ENCODE assay signal across 8 cellular contexts in genomic region chr1:153565529-153566374, GRCh38. TPM values are rescaled to one million over a fixed set of nuclear protein-coding genes. Genes with fewer than 3 reads are reported as not detected.
DNase-seq lines count a peak whose midpoint lies in the region; ATAC-seq and TF ChIP-seq lines count a peak whose summit lies in the region.

Gene S100A2 (minus strand): TSS chr1:153565844. CDS start chr1:153563877, 1,967 bp downstream.

- no peaks in the 10 kb centered on the region for H3K9me3 ChIP-seq in esophagus (ENCODE audit: control insufficient read depth in 2 of 2, insufficient read depth in 1 of 2, low read depth in 1 of 2, low read length in 1 of 2)

- CTCF ChIA-PET in activated CD8-positive, alpha-beta T cell treated with anti-CD3 and anti-CD28 coated beads, Interleukin-2, amount 10 ng/mL, durations not matched to agents 7 days and 5 days (lab: Charles Lee): interaction anchor here (0.6 to 8.3 kb wide), 9 partner anchors 21 to 213 kb away, joined by 3 to 106 read pairs (median 5); partner anchors contain the start of genes S100A4, S100A5 and S100A6

- no peaks in the 10 kb centered on the region for H3K9me3 Mint-ChIP-seq in activated CD8-positive, alpha-beta T cell treated with anti-CD3 and anti-CD28 coated beads, Interleukin-2, amount 10 ng/mL, durations not matched to agents 7 days and 5 days (ENCODE audit: insufficient read depth)
- no peaks in the 10 kb centered on the region for H3K9me3 Mint-ChIP-seq in natural killer cell treated with Interleukin-12 subunit alpha and Interleukin-12 subunit beta and Interleukin-15 and Interleukin-18, amount 100 ng/mL, for 72 hours
- H3K9me3 Mint-ChIP-seq in type B pancreatic cell: no peaks in the 10 kb centered on the region

- DNase-seq in NCI-H2107 (lab: John Stamatoyannopoulos, UW): peak; percentile 17
- no peak for DNase-seq in activated CD8-positive, alpha-beta T cell treated with anti-CD3 and anti-CD28 coated beads, Interleukin-2, amount 10 ng/mL, durations not matched to agents 7 days and 5 days
- peak; percentile 65 for DNase-seq in natural killer cell treated with Interleukin-12 subunit alpha and Interleukin-12 subunit beta and Interleukin-15 and Interleukin-18, amount 100 ng/mL, for 72 hours (ENCODE audit: low spot score)
- DNase-seq in type B pancreatic cell (ENCODE audit: extremely low spot score, unreplicated experiment): no peak
- DNase-seq in cortex of kidney (lab: John Stamatoyannopoulos, UW): no peak

- peak within 1 kb of the TSS; percentile 63 for H3K4me3 ChIP-seq in ACC112 (ENCODE audit: low read depth, low read length)
- peak within 1 kb of the TSS; percentile 61 to 72 for H3K4me3 ChIP-seq in esophagus (ENCODE audit: low read depth in 1 of 2, low read length in 2 of 2)

- ATAC-seq in GM18511 (IDR thresholded peaks at IDR 0.05; ENCODE audit: unreplicated experiment): peak; percentile 72
- peak; percentile 31 for ATAC-seq in activated CD8-positive, alpha-beta T cell treated with anti-CD3 and anti-CD28 coated beads, Interleukin-2, amount 10 ng/mL, durations not matched to agents 7 days and 5 days
- ATAC-seq in natural killer cell treated with Interleukin-12 subunit alpha and Interleukin-12 subunit beta and Interleukin-15 and Interleukin-18, amount 100 ng/mL, for 72 hours: peak; percentile 50 to 73

- no peaks in the 10 kb centered on the region for H3K27me3 ChIP-seq in ACC112 (ENCODE audit: insufficient read depth, low read length)
- no peaks in the 10 kb centered on the region for H3K27me3 ChIP-seq in esophagus (ENCODE audit: control insufficient read depth in 1 of 2, insufficient read depth in 2 of 2, low read length in 2 of 2)

- H3K36me3 Mint-ChIP-seq in activated CD8-positive, alpha-beta T cell treated with anti-CD3 and anti-CD28 coated beads, Interleukin-2, amount 10 ng/mL, durations not matched to agents 7 days and 5 days (ENCODE audit: low read depth): no peaks in the 10 kb centered on the region
- H3K36me3 Mint-ChIP-seq in natural killer cell treated with Interleukin-12 subunit alpha and Interleukin-12 subunit beta and Interleukin-15 and Interleukin-18, amount 100 ng/mL, for 72 hours: no peaks in the 10 kb centered on the region
- no peaks in the 10 kb centered on the region for H3K36me3 Mint-ChIP-seq in type B pancreatic cell

- 14 to 31% methylated on average over 7 to 8 of the region's 8 CpGs for WGBS in esophagus, 2 donors

- peak within 1 kb of the TSS; percentile 95 for H3K27ac Mint-ChIP-seq in activated CD8-positive, alpha-beta T cell treated with anti-CD3 and anti-CD28 coated beads, Interleukin-2, amount 10 ng/mL, durations not matched to agents 7 days and 5 days
- peak within 1 kb of the TSS; percentile 91 to 93 for H3K27ac Mint-ChIP-seq in natural killer cell treated with Interleukin-12 subunit alpha and Interleukin-12 subunit beta and Interleukin-15 and Interleukin-18, amount 100 ng/mL, for 72 hours
- peak within 1 kb of the TSS; percentile 99 for H3K27ac Mint-ChIP-seq in type B pancreatic cell

- peak within 1 kb of the TSS; percentile 78 for H2AFZ ChIP-seq in ACC112 (ENCODE audit: low read length, unreplicated experiment)

- H3K27ac ChIP-seq in ACC112 (ENCODE audit: low read depth, low read length) (peak within 1 kb of the TSS; percentile 100), esophagus (ENCODE audit: low read depth in 2 of 2, low read length in 1 of 2) (peak within 1 kb of the TSS; percentile 98 to 100)

- H3K4me3 Mint-ChIP-seq in activated CD8-positive, alpha-beta T cell treated with anti-CD3 and anti-CD28 coated beads, Interleukin-2, amount 10 ng/mL, durations not matched to agents 7 days and 5 days: no peak within 1 kb of the TSS
- H3K4me3 Mint-ChIP-seq in natural killer cell treated with Interleukin-12 subunit alpha and Interleukin-12 subunit beta and Interleukin-15 and Interleukin-18, amount 100 ng/mL, for 72 hours: peak within 1 kb of the TSS; percentile 81
- H3K4me3 Mint-ChIP-seq in type B pancreatic cell: peak within 1 kb of the TSS; percentile 70

- no peak for TF ChIP-seq CTCF in type B pancreatic cell (conservative IDR thresholded peaks at IDR 0.05)

- peaks cover 51% of the 10 kb centered on the region for H3K4me1 ChIP-seq in ACC112 (ENCODE audit: control insufficient read depth, insufficient read depth, low read length, unreplicated experiment)
- H3K4me1 ChIP-seq in esophagus (ENCODE audit: control insufficient read depth in 2 of 2, insufficient read depth in 2 of 2, low read length in 1 of 2): peaks cover 3 to 16% of the 10 kb centered on the region in 2 donors

- POLR2A ChIA-PET in activated CD8-positive, alpha-beta T cell treated with anti-CD3 and anti-CD28 coated beads, Interleukin-2, amount 10 ng/mL, durations not matched to agents 7 days and 5 days (lab: Charles Lee): interaction anchor here (1.1 to 2.0 kb wide), 7 partner anchors 20 to 68 kb away, joined by 4 to 16 read pairs (median 6); partner anchors contain the start of genes CHTOP, S100A4, S100A5 and S100A6

- no peaks in the 10 kb centered on the region for H3K36me3 ChIP-seq in ACC112 (ENCODE audit: insufficient read depth, low read length)
- peaks cover 0 to 10% of the 10 kb centered on the region in 2 donors for H3K36me3 ChIP-seq in esophagus (ENCODE audit: control insufficient read depth in 2 of 2, insufficient read depth in 2 of 2, low read length in 1 of 2)

- H3K27me3 Mint-ChIP-seq in activated CD8-positive, alpha-beta T cell treated with anti-CD3 and anti-CD28 coated beads, Interleukin-2, amount 10 ng/mL, durations not matched to agents 7 days and 5 days (ENCODE audit: low read depth): peaks cover 8% of the 10 kb centered on the region
- H3K27me3 Mint-ChIP-seq in natural killer cell treated with Interleukin-12 subunit alpha and Interleukin-12 subunit beta and Interleukin-15 and Interleukin-18, amount 100 ng/mL, for 72 hours: peaks cover 10 to 13% of the 10 kb centered on the region in 2 donors
- H3K27me3 Mint-ChIP-seq in type B pancreatic cell: no peaks in the 10 kb centered on the region

- H3K4me1 Mint-ChIP-seq in activated CD8-positive, alpha-beta T cell treated with anti-CD3 and anti-CD28 coated beads, Interleukin-2, amount 10 ng/mL, durations not matched to agents 7 days and 5 days (ENCODE audit: low read depth): peaks cover 36% of the 10 kb centered on the region
- peaks cover 23 to 28% of the 10 kb centered on the region in 2 donors for H3K4me1 Mint-ChIP-seq in natural killer cell treated with Interleukin-12 subunit alpha and Interleukin-12 subunit beta and Interleukin-15 and Interleukin-18, amount 100 ng/mL, for 72 hours (ENCODE audit: low read depth in 2 of 2)
- peaks cover 40% of the 10 kb centered on the region for H3K4me1 Mint-ChIP-seq in type B pancreatic cell (ENCODE audit: unreplicated experiment)

- peaks cover 3% of the 10 kb centered on the region for H3K79me2 ChIP-seq in ACC112 (ENCODE audit: control insufficient read depth, insufficient read depth, low read length, unreplicated experiment)

RNA-seq across cellular contexts. Expression of gene S100A2, which starts in this region (rescaled TPM):
- under 1 TPM in 1 of 2 experiments, not detected in 1; 0.63 TPM for total RNA-seq in activated CD8-positive, alpha-beta T cell treated with anti-CD3 and anti-CD28 coated beads, Interleukin-2, amount 10 ng/mL, durations not matched to agents 7 days and 5 days
- polyA plus RNA-seq in esophagus: 1,000 to 10,000 TPM; 2,831 to 3,591 TPM
- total RNA-seq in natural killer cell treated with Interleukin-12 subunit alpha and Interleukin-12 subunit beta and Interleukin-15 and Interleukin-18, amount 100 ng/mL, for 72 hours: under 1 TPM in 1 of 2 donors, not detected in 1; 0.48 TPM
- 0.75 and 2.4 TPM in 2 replicates for total RNA-seq in type B pancreatic cell (ENCODE audit: low replicate concordance)

Comparison
In these comparisons a context has a peak if more than half of its experiments do, and no peak if none do; other contexts are left out.
1. Peak in ATAC-seq in activated CD8-positive, alpha-beta T cell treated with anti-CD3 and anti-CD28 coated beads, Interleukin-2, amount 10 ng/mL, durations not matched to agents 7 days and 5 days; RNA of the gene not detected or under 1 TPM.
2. Peak in DNase-seq and ATAC-seq in natural killer cell treated with Interleukin-12 subunit alpha and Interleukin-12 subunit beta and Interleukin-15 and Interleukin-18, amount 100 ng/mL, for 72 hours; RNA of the gene not detected or under 1 TPM.